26 cellular contexts compared by ENCODE assay signal in the genomic region with DNA sequence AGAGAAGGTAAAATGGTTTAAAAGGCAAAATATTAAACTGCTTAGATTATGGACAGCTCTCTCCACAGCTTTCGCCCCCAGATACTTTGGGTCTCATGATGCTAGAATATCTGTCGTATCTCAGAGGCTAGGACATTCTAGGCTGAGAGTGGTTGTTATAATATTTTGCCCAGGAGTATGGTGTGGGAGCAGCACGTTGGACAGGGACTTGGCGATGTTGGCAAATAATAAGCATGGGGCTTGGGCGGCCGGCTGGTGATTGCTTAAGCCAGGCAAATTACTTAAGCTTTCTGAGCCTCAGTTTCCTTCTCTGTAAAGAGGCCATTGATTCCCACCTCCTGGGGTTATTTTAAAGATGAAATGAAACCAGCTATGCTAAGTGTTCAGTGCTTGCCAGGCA.
"Had no signal": no experiment of that assay in that cellular context is flagged by ENCODE, and none has a peak within 500 bp of the region (broad histone marks: within the 10 kb centered on the region; RNA-seq: fewer than 3 reads in every experiment).

No MANE protein-coding gene starts in this region.

- H3K4me3 Mint-ChIP-seq: activated CD4-positive, alpha-beta T cell treated with anti-CD3 and anti-CD28 coated beads for 36 hours; activated CD8-positive, alpha-beta memory T cell treated with anti-CD3 and anti-CD28 coated beads, Interleukin-2, amount 10 ng/mL, durations not matched to agents 7 days and 5 days; activated CD8-positive, alpha-beta T cell treated with anti-CD3 and anti-CD28 coated beads, Interleukin-2, amount 10 ng/mL, durations not matched to agents 7 days and 5 days; activated naive CD4-positive, alpha-beta T cell treated with anti-CD3 and anti-CD28 coated beads, Interleukin-2, amount 50 U/mL, for 24 hours; activated naive CD8-positive, alpha-beta T cell treated with anti-CD3 and anti-CD28 coated beads, Interleukin-2, amount 50 U/mL, for 24 hours; mesothelial cell of epicardium; naive B cell; neural crest cell; stimulated activated effector memory CD8-positive, alpha-beta T cell treated with anti-CD3 and anti-CD28 coated beads, Interleukin-12 subunit alpha, Interleukin-12 subunit beta, amount 100 ng/mL, for 72 hours; stimulated activated naive CD8-positive, alpha-beta T cell treated with anti-CD3 and anti-CD28 coated beads, Interleukin-15, amount 100 ng/mL, for 72 hours; T-helper 2 cell treated with Interferon-gamma antibody and Interleukin-4, amounts not matched to agents 5 μg/mL and 100 μg/mL, for 36 hours; type B pancreatic cell had no signal

- H3K36me3 ChIP-seq: colonic mucosa, uterus had no signal

- H3K4me3 ChIP-seq: colonic mucosa, dorsolateral prefrontal cortex, skin epidermis, uterus had no signal

- DNase-seq: activated CD4-positive, alpha-beta T cell treated with anti-CD3 and anti-CD28 coated beads for 36 hours; activated CD4-positive, CD25-positive, alpha-beta regulatory T cell; activated CD8-positive, alpha-beta memory T cell treated with anti-CD3 and anti-CD28 coated beads, Interleukin-2, amount 10 ng/mL, durations not matched to agents 7 days and 5 days; activated CD8-positive, alpha-beta T cell treated with anti-CD3 and anti-CD28 coated beads, Interleukin-2, amount 10 ng/mL, durations not matched to agents 7 days and 5 days; activated naive CD8-positive, alpha-beta T cell treated with anti-CD3 and anti-CD28 coated beads, Interleukin-2, amount 50 U/mL, for 24 hours; activated T-cell treated with anti-CD3 and anti-CD28 coated beads, Interleukin-2, amount 50 U/mL, for 48 hours; colonic mucosa; dorsolateral prefrontal cortex; effector memory CD4-positive, alpha-beta T cell; mammary epithelial cell; naive B cell; nucleus accumbens; stimulated activated CD4-positive, alpha-beta T cell treated with anti-CD3 and anti-CD28 coated beads, Interleukin-12 subunit alpha, Interleukin-12 subunit beta, amount 100 ng/mL, for 4 hours; stimulated activated CD4-positive, alpha-beta T cell treated with anti-CD3 and anti-CD28 coated beads, Interleukin-4, amount 100 ng/mL, for 24 hours; stimulated activated naive CD8-positive, alpha-beta T cell treated with anti-CD3 and anti-CD28 coated beads, Interleukin-15, amount 100 ng/mL, for 72 hours; substantia nigra; uterus had no signal

- H3K27ac ChIP-seq: colonic mucosa, dorsolateral prefrontal cortex, skin epidermis, uterus had no signal

- H3K27me3 Mint-ChIP-seq: activated CD4-positive, alpha-beta T cell treated with anti-CD3 and anti-CD28 coated beads for 36 hours; activated naive CD4-positive, alpha-beta T cell treated with anti-CD3 and anti-CD28 coated beads, Interleukin-2, amount 50 U/mL, for 24 hours had no signal

- H3K36me3 Mint-ChIP-seq: activated CD8-positive, alpha-beta memory T cell treated with anti-CD3 and anti-CD28 coated beads, Interleukin-2, amount 10 ng/mL, durations not matched to agents 7 days and 5 days; activated naive CD4-positive, alpha-beta T cell treated with anti-CD3 and anti-CD28 coated beads, Interleukin-2, amount 50 U/mL, for 24 hours; mesothelial cell of epicardium; naive B cell; stimulated activated effector memory CD8-positive, alpha-beta T cell treated with anti-CD3 and anti-CD28 coated beads, Interleukin-12 subunit alpha, Interleukin-12 subunit beta, amount 100 ng/mL, for 72 hours; type B pancreatic cell had no signal

- H3K27me3 ChIP-seq: colonic mucosa, dorsolateral prefrontal cortex, uterus had no signal

- H3K4me1 Mint-ChIP-seq: activated CD4-positive, alpha-beta T cell treated with anti-CD3 and anti-CD28 coated beads for 36 hours; activated CD8-positive, alpha-beta memory T cell treated with anti-CD3 and anti-CD28 coated beads, Interleukin-2, amount 10 ng/mL, durations not matched to agents 7 days and 5 days; activated naive CD4-positive, alpha-beta T cell treated with anti-CD3 and anti-CD28 coated beads, Interleukin-2, amount 50 U/mL, for 24 hours; activated naive CD8-positive, alpha-beta T cell treated with anti-CD3 and anti-CD28 coated beads, Interleukin-2, amount 50 U/mL, for 24 hours; stimulated activated effector memory CD8-positive, alpha-beta T cell treated with anti-CD3 and anti-CD28 coated beads, Interleukin-12 subunit alpha, Interleukin-12 subunit beta, amount 100 ng/mL, for 72 hours; stimulated activated naive CD8-positive, alpha-beta T cell treated with anti-CD3 and anti-CD28 coated beads, Interleukin-15, amount 100 ng/mL, for 72 hours had no signal

- ATAC-seq: activated CD4-positive, alpha-beta T cell treated with anti-CD3 and anti-CD28 coated beads for 36 hours; activated CD8-positive, alpha-beta memory T cell treated with anti-CD3 and anti-CD28 coated beads, Interleukin-2, amount 10 ng/mL, durations not matched to agents 7 days and 5 days; activated CD8-positive, alpha-beta T cell treated with anti-CD3 and anti-CD28 coated beads, Interleukin-2, amount 10 ng/mL, durations not matched to agents 7 days and 5 days; activated naive CD8-positive, alpha-beta T cell treated with anti-CD3 and anti-CD28 coated beads, Interleukin-2, amount 50 U/mL, for 24 hours; sciatic nerve; stimulated activated effector memory CD8-positive, alpha-beta T cell treated with anti-CD3 and anti-CD28 coated beads, Interleukin-12 subunit alpha, Interleukin-12 subunit beta, amount 100 ng/mL, for 72 hours; stimulated activated naive CD8-positive, alpha-beta T cell treated with anti-CD3 and anti-CD28 coated beads, Interleukin-15, amount 100 ng/mL, for 72 hours had no signal

- H3K9me3 Mint-ChIP-seq: activated naive CD4-positive, alpha-beta T cell treated with anti-CD3 and anti-CD28 coated beads, Interleukin-2, amount 50 U/mL, for 24 hours; activated naive CD8-positive, alpha-beta T cell treated with anti-CD3 and anti-CD28 coated beads, Interleukin-2, amount 50 U/mL, for 24 hours; activated T-helper 2 cell treated with anti-CD3 and anti-CD28 coated beads, Interferon-gamma antibody, Interleukin-2, Interleukin-4, amounts not matched to agents 10 μg/mL and 5 μg/mL and 100 μg/mL, durations not matched to agents 14 hours and 24 hours and 36 hours; mesothelial cell of epicardium; naive B cell; neural crest cell; stimulated activated effector memory CD8-positive, alpha-beta T cell treated with anti-CD3 and anti-CD28 coated beads, Interleukin-12 subunit alpha, Interleukin-12 subunit beta, amount 100 ng/mL, for 72 hours; stimulated activated naive CD8-positive, alpha-beta T cell treated with anti-CD3 and anti-CD28 coated beads, Interleukin-15, amount 100 ng/mL, for 72 hours; T-helper 2 cell treated with Interferon-gamma antibody and Interleukin-4, amounts not matched to agents 5 μg/mL and 100 μg/mL, for 36 hours; type B pancreatic cell had no signal

- H3K27ac Mint-ChIP-seq: activated CD4-positive, alpha-beta T cell treated with anti-CD3 and anti-CD28 coated beads for 36 hours; activated CD8-positive, alpha-beta memory T cell treated with anti-CD3 and anti-CD28 coated beads, Interleukin-2, amount 10 ng/mL, durations not matched to agents 7 days and 5 days; activated CD8-positive, alpha-beta T cell treated with anti-CD3 and anti-CD28 coated beads, Interleukin-2, amount 10 ng/mL, durations not matched to agents 7 days and 5 days; activated naive CD4-positive, alpha-beta T cell treated with anti-CD3 and anti-CD28 coated beads, Interleukin-2, amount 50 U/mL, for 24 hours; activated naive CD8-positive, alpha-beta T cell treated with anti-CD3 and anti-CD28 coated beads, Interleukin-2, amount 50 U/mL, for 24 hours; activated T-helper 2 cell treated with anti-CD3 and anti-CD28 coated beads, Interferon-gamma antibody, Interleukin-2, Interleukin-4, amounts not matched to agents 10 μg/mL and 5 μg/mL and 100 μg/mL, durations not matched to agents 14 hours and 24 hours and 36 hours; stimulated activated effector memory CD8-positive, alpha-beta T cell treated with anti-CD3 and anti-CD28 coated beads, Interleukin-12 subunit alpha, Interleukin-12 subunit beta, amount 100 ng/mL, for 72 hours; stimulated activated naive CD8-positive, alpha-beta T cell treated with anti-CD3 and anti-CD28 coated beads, Interleukin-15, amount 100 ng/mL, for 72 hours; T-helper 2 cell treated with Interferon-gamma antibody and Interleukin-4, amounts not matched to agents 5 μg/mL and 100 μg/mL, for 36 hours had no signal

- H3K4me1 ChIP-seq: colonic mucosa had no signal

- H3K9me3 ChIP-seq: colonic mucosa, uterus had no signal
